ENCODE assay signal across 1 cellular context in the genomic region with DNA sequence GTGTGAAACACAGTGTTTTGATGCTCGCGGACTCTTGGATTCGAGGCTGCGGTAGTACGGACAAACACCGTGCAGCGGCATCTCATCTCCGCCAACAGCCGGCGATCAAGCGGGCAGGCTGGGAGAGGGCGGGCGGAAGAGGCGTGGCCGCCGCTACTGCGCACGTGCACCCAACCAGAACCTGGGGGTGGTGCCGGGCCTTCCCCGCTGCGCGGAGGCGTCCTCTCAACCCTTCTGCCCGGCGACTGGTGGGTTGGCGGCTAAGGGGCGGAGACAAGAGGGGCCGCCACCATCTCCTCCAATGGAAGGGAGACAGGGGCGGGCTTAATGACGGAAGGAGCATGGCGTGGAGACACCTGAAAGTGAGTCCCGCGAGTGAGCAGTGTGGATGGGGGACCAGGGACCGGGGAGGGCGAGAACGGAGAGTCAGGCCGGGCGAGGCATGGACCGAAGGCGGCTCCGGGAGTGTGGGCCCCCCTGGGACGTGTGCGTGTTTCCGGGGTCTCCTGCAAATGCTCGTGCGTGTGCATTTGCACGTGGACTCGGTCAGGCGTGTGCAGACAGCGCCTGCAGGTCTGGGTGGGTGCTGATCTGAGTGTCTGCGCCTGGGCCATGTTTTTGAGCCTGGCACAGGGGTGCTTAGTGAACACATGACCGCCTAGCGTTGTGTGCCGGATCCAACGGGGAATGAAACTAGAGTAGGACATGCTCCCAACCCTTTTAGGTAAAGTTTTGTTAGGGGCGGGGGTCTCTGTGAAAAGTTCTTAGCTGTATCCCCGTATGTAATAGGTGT.
TF ChIP-seq lines count a peak whose summit lies in the region.

A gene (plus strand): TSS at position 321 of the 793 bp plus-strand sequence. CDS start 21 bp downstream, at position 342.

TF ChIP-seq in HepG2, 621 proteins besides CTCF, POLR2A, EP300 and RAD21 (continued from another document and continues in another):
- no peak for TF ChIP-seq ZNF777 (CRISPR knock-in tag; IDR thresholded peaks at IDR 0.05)
- TF ChIP-seq KDM5B (CRISPR knock-in tag; IDR thresholded peaks at IDR 0.05; ENCODE audit: borderline replicate concordance) = no peak; the same call in 1 of the 2 replicates
- no peak; the same call in 1 of the 2 replicates for TF ChIP-seq KDM5A (IDR thresholded peaks at IDR 0.05; ENCODE audit: borderline replicate concordance, low read length)
- TF ChIP-seq, protein P1, sequence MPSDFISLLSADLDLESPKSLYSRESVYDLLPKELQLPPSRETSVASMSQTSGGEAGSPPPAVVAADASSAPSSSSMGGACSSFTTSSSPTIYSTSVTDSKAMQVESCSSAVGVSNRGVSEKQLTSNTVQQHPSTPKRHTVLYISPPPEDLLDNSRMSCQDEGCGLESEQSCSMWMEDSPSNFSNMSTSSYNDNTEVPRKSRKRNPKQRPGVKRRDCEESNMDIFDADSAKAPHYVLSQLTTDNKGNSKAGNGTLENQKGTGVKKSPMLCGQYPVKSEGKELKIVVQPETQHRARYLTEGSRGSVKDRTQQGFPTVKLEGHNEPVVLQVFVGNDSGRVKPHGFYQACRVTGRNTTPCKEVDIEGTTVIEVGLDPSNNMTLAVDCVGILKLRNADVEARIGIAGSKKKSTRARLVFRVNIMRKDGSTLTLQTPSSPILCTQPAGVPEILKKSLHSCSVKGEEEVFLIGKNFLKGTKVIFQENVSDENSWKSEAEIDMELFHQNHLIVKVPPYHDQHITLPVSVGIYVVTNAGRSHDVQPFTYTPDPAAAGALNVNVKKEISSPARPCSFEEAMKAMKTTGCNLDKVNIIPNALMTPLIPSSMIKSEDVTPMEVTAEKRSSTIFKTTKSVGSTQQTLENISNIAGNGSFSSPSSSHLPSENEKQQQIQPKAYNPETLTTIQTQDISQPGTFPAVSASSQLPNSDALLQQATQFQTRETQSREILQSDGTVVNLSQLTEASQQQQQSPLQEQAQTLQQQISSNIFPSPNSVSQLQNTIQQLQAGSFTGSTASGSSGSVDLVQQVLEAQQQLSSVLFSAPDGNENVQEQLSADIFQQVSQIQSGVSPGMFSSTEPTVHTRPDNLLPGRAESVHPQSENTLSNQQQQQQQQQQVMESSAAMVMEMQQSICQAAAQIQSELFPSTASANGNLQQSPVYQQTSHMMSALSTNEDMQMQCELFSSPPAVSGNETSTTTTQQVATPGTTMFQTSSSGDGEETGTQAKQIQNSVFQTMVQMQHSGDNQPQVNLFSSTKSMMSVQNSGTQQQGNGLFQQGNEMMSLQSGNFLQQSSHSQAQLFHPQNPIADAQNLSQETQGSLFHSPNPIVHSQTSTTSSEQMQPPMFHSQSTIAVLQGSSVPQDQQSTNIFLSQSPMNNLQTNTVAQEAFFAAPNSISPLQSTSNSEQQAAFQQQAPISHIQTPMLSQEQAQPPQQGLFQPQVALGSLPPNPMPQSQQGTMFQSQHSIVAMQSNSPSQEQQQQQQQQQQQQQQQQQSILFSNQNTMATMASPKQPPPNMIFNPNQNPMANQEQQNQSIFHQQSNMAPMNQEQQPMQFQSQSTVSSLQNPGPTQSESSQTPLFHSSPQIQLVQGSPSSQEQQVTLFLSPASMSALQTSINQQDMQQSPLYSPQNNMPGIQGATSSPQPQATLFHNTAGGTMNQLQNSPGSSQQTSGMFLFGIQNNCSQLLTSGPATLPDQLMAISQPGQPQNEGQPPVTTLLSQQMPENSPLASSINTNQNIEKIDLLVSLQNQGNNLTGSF (CRISPR knock-in tag; IDR thresholded peaks at IDR 0.05) = no peak; the same call in 1 of the 2 replicates
- peak; percentile 68 for TF ChIP-seq GABPA (IDR thresholded peaks at IDR 0.05; ENCODE audit: low read depth, low read length)
- TF ChIP-seq GABPA (CRISPR knock-in tag; IDR thresholded peaks at IDR 0.05; ENCODE audit: low read depth) = peak; percentile 89
- TF ChIP-seq, protein P2, sequence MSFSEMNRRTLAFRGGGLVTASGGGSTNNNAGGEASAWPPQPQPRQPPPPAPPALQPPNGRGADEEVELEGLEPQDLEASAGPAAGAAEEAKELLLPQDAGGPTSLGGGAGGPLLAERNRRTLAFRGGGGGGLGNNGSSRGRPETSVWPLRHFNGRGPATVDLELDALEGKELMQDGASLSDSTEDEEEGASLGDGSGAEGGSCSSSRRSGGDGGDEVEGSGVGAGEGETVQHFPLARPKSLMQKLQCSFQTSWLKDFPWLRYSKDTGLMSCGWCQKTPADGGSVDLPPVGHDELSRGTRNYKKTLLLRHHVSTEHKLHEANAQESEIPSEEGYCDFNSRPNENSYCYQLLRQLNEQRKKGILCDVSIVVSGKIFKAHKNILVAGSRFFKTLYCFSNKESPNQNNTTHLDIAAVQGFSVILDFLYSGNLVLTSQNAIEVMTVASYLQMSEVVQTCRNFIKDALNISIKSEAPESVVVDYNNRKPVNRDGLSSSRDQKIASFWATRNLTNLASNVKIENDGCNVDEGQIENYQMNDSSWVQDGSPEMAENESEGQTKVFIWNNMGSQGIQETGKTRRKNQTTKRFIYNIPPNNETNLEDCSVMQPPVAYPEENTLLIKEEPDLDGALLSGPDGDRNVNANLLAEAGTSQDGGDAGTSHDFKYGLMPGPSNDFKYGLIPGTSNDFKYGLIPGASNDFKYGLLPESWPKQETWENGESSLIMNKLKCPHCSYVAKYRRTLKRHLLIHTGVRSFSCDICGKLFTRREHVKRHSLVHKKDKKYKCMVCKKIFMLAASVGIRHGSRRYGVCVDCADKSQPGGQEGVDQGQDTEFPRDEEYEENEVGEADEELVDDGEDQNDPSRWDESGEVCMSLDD (CRISPR knock-in tag; IDR thresholded peaks at IDR 0.05; ENCODE audit: borderline replicate concordance) = no peak
- peak; percentile 65; the same call in 1 of the 2 replicates for TF ChIP-seq ZSCAN22 (CRISPR knock-in tag; IDR thresholded peaks at IDR 0.05)
- TF ChIP-seq, protein P3, sequence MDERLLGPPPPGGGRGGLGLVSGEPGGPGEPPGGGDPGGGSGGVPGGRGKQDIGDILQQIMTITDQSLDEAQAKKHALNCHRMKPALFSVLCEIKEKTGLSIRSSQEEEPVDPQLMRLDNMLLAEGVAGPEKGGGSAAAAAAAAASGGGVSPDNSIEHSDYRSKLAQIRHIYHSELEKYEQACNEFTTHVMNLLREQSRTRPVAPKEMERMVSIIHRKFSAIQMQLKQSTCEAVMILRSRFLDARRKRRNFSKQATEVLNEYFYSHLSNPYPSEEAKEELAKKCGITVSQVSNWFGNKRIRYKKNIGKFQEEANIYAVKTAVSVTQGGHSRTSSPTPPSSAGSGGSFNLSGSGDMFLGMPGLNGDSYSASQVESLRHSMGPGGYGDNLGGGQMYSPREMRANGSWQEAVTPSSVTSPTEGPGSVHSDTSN (CRISPR knock-in tag; IDR thresholded peaks at IDR 0.05) = no peak
- TF ChIP-seq SOX13 (IDR thresholded peaks at IDR 0.05) = no peak
- TF ChIP-seq SOX13 (CRISPR knock-in tag; conservative IDR thresholded peaks at IDR 0.05 in 1 of 2, IDR thresholded peaks at IDR 0.05 in 1 of 2) = peak in 1 of 2 experiments; percentile 27; a peak in 2 of 4 replicates
- TF ChIP-seq SYNCRIP (IDR thresholded peaks at IDR 0.05; ENCODE audit: insufficient read depth, low read depth, low read length) = no peak
- TF ChIP-seq, protein P4, sequence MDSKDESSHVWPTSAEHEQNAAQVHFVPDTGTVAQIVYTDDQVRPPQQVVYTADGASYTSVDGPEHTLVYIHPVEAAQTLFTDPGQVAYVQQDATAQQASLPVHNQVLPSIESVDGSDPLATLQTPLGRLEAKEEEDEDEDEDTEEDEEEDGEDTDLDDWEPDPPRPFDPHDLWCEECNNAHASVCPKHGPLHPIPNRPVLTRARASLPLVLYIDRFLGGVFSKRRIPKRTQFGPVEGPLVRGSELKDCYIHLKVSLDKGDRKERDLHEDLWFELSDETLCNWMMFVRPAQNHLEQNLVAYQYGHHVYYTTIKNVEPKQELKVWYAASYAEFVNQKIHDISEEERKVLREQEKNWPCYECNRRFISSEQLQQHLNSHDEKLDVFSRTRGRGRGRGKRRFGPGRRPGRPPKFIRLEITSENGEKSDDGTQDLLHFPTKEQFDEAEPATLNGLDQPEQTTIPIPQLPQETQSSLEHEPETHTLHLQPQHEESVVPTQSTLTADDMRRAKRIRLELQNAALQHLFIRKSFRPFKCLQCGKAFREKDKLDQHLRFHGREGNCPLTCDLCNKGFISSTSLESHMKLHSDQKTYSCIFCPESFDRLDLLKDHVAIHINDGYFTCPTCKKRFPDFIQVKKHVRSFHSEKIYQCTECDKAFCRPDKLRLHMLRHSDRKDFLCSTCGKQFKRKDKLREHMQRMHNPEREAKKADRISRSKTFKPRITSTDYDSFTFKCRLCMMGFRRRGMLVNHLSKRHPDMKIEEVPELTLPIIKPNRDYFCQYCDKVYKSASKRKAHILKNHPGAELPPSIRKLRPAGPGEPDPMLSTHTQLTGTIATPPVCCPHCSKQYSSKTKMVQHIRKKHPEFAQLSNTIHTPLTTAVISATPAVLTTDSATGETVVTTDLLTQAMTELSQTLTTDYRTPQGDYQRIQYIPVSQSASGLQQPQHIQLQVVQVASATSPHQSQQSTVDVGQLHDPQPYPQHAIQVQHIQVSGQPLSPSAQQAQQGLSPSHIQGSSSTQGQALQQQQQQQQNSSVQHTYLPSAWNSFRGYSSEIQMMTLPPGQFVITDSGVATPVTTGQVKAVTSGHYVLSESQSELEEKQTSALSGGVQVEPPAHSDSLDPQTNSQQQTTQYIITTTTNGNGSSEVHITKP (CRISPR knock-in tag; IDR thresholded peaks at IDR 0.05; ENCODE audit: low read depth) = no peak
- no peak for TF ChIP-seq ARID2 (CRISPR knock-in tag; IDR thresholded peaks at IDR 0.05; ENCODE audit: borderline replicate concordance)
- TF ChIP-seq, protein P5, sequence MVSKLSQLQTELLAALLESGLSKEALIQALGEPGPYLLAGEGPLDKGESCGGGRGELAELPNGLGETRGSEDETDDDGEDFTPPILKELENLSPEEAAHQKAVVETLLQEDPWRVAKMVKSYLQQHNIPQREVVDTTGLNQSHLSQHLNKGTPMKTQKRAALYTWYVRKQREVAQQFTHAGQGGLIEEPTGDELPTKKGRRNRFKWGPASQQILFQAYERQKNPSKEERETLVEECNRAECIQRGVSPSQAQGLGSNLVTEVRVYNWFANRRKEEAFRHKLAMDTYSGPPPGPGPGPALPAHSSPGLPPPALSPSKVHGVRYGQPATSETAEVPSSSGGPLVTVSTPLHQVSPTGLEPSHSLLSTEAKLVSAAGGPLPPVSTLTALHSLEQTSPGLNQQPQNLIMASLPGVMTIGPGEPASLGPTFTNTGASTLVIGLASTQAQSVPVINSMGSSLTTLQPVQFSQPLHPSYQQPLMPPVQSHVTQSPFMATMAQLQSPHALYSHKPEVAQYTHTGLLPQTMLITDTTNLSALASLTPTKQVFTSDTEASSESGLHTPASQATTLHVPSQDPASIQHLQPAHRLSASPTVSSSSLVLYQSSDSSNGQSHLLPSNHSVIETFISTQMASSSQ (IDR thresholded peaks at IDR 0.05; ENCODE audit: low read depth) = no peak
- TF ChIP-seq, protein P5 (CRISPR knock-in tag; IDR thresholded peaks at IDR 0.05; ENCODE audit: borderline replicate concordance) = peak; percentile 61
- TF ChIP-seq SRSF9 (IDR thresholded peaks at IDR 0.05; ENCODE audit: borderline replicate concordance, insufficient read depth, low read depth, low read length, poor library complexity, severe bottlenecking) = no peak
- peak; percentile 96 for TF ChIP-seq CBX1 (IDR thresholded peaks at IDR 0.05; ENCODE audit: low read depth)
- TF ChIP-seq MIER2 (CRISPR knock-in tag; IDR thresholded peaks at IDR 0.05) = peak; percentile 31; the same call in 1 of the 2 replicates
- TF ChIP-seq ZKSCAN5 (CRISPR knock-in tag; IDR thresholded peaks at IDR 0.05) = no peak
- TF ChIP-seq MTF2 (CRISPR knock-in tag; IDR thresholded peaks at IDR 0.05; ENCODE audit: borderline replicate concordance) = no peak
- TF ChIP-seq ZNF337 (CRISPR knock-in tag; IDR thresholded peaks at IDR 0.05; ENCODE audit: borderline replicate concordance, low read depth) = no peak
- TF ChIP-seq ZFP36L1 (CRISPR knock-in tag; IDR thresholded peaks at IDR 0.05) = peak; percentile 60; the same call in 1 of the 2 replicates
- TF ChIP-seq MXI1 (IDR thresholded peaks at IDR 0.05; ENCODE audit: borderline replicate concordance, low read depth, low read length) = peak; percentile 96
- no peak for TF ChIP-seq TBP (CRISPR knock-in tag; IDR thresholded peaks at IDR 0.05)
- TF ChIP-seq KDM4B (CRISPR knock-in tag; IDR thresholded peaks at IDR 0.05) = peak; percentile 70
- no peak for TF ChIP-seq MBNL3 (CRISPR knock-in tag; conservative IDR thresholded peaks at IDR 0.05)
- TF ChIP-seq PTBP1 (IDR thresholded peaks at IDR 0.05; ENCODE audit: low read depth, low read length, poor library complexity, severe bottlenecking) = peak; percentile 68
- TF ChIP-seq KLF12 (CRISPR knock-in tag; IDR thresholded peaks at IDR 0.05; ENCODE audit: borderline replicate concordance) = no peak; the same call in 1 of the 2 replicates
- TF ChIP-seq REPIN1 (CRISPR knock-in tag; IDR thresholded peaks at IDR 0.05; ENCODE audit: borderline replicate concordance, low read depth) = peak; percentile 89
- TF ChIP-seq PRPF4 (IDR thresholded peaks at IDR 0.05; ENCODE audit: low read depth, low read length, poor library complexity, severe bottlenecking) = no peak
- 0 out of 2 replicates have a peak, but pooled peaks have one; percentile 90 for TF ChIP-seq EED (CRISPR knock-in tag; IDR thresholded peaks at IDR 0.05)
- TF ChIP-seq, protein P6, sequence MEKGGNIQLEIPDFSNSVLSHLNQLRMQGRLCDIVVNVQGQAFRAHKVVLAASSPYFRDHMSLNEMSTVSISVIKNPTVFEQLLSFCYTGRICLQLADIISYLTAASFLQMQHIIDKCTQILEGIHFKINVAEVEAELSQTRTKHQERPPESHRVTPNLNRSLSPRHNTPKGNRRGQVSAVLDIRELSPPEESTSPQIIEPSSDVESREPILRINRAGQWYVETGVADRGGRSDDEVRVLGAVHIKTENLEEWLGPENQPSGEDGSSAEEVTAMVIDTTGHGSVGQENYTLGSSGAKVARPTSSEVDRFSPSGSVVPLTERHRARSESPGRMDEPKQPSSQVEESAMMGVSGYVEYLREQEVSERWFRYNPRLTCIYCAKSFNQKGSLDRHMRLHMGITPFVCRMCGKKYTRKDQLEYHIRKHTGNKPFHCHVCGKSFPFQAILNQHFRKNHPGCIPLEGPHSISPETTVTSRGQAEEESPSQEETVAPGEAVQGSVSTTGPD (CRISPR knock-in tag; IDR thresholded peaks at IDR 0.05) = no peak
- peak; percentile 92 for TF ChIP-seq ZNF782 (CRISPR knock-in tag; IDR thresholded peaks at IDR 0.05; ENCODE audit: borderline replicate concordance)
- no peak; the same call in 1 of the 2 replicates for TF ChIP-seq ISL2 (CRISPR knock-in tag; IDR thresholded peaks at IDR 0.05)
- peak; percentile 78; the same call in 1 of the 2 replicates for TF ChIP-seq TGIF2 (CRISPR knock-in tag; IDR thresholded peaks at IDR 0.05)
- TF ChIP-seq DNMT3B (CRISPR knock-in tag; conservative IDR thresholded peaks at IDR 0.05) = no peak
- peak; percentile 93 for TF ChIP-seq NFYB (CRISPR knock-in tag; IDR thresholded peaks at IDR 0.05)
- TF ChIP-seq ESRRA (CRISPR knock-in tag; IDR thresholded peaks at IDR 0.05; ENCODE audit: low read depth) = peak; percentile 69; the same call in 1 of the 2 replicates
- peak; percentile 82; the same call in 1 of the 2 replicates for TF ChIP-seq NFKB2 (CRISPR knock-in tag; IDR thresholded peaks at IDR 0.05; ENCODE audit: borderline replicate concordance)
